ENCODE assay signal across 10 cellular contexts in the genomic region with DNA sequence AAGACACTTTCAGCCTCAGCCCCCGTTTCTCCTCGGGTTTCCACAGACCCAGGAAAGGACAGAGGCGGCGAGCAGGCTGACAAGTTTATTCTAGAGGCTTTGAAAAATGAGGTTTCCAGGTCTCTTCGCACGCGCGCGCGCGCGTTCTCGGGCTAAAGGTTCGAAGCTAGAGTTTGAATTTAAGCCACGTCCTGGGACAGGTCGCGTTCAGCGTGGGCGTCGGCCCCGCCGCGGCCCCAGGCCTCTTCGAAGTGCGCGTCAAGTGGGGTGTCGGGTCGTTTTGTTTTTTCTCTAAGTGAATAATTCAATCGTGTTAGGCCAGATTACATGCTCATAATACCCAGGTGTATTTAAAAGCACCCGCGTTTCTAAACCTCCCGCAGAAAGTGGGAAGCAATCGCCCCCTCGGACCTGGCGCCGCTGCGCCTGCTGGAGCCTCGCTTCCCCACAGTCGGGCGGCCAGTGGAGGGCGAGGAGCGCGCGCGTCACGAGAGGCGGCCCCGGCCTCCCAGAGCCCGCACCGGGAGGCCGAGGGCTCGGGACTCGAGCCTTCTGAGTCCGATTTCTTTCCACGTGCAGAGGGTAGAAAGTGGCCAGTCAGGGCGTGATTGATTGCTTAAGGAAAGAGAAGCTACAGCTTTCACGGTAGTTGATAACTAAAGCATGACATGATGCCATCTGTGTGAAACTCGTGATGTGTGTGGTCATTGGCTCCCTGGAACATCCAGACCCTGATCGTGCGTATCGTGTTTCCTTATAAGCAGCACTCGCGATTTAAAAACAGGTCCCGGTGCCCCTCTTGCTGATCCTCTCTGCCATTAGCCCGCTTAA. TPM values are rescaled to one million over a fixed set of nuclear protein-coding genes. Genes with fewer than 3 reads are reported as not detected.
A peak's percentile ranks its signal among the peaks of the same experiment; 100 is the strongest.
DNase-seq lines count a peak whose midpoint lies in the region; ATAC-seq and TF ChIP-seq lines count a peak whose summit lies in the region.
"Had no signal": no experiment of that assay in that cellular context is flagged by ENCODE, and none has a peak within 500 bp of the region (broad histone marks: within the 10 kb centered on the region; RNA-seq: fewer than 3 reads in every experiment).

No MANE protein-coding gene starts in this region.

- peak overlapping the region; percentile 78 for H2AFZ ChIP-seq in hepatocyte

- H3K27me3 ChIP-seq in DOHH2 (ENCODE audit: control insufficient read depth, low read length), result no peaks in the 10 kb centered on the region
- peaks cover 82% of the 10 kb centered on the region for H3K27me3 ChIP-seq in hepatocyte

- H4K20me1 ChIP-seq in DOHH2 (ENCODE audit: control insufficient read depth, insufficient read depth, low read depth, low read length) (no peaks in the 10 kb centered on the region), hepatocyte (ENCODE audit: insufficient read depth, poor library complexity, severe bottlenecking) (no peaks in the 10 kb centered on the region)

- H3K79me2 ChIP-seq in DOHH2 (ENCODE audit: control insufficient read depth, low read length) (no peaks in the 10 kb centered on the region), hepatocyte (no peaks in the 10 kb centered on the region)

- TF ChIP-seq CTCF in DOHH2 (IDR thresholded peaks at IDR 0.05; ENCODE audit: low read depth, low read length, poor library complexity, severe bottlenecking) (peak; percentile 1), hepatocyte (IDR thresholded peaks at IDR 0.05; ENCODE audit: poor library complexity) (no peak), retinal pigment epithelial cell (conservative IDR thresholded peaks at IDR 0.05; ENCODE audit: low read depth, low read length) (no peak)

- ATAC-seq in HG03457 (IDR thresholded peaks at IDR 0.05; ENCODE audit: unreplicated experiment), result no peak

- 10% methylated on average over 65 of the region's 65 CpGs for WGBS in hepatocyte (ENCODE audit: low lambda C conversion rate, missing lambda C conversion rate)

- no peaks in the 10 kb centered on the region; the same call in 1 of the 2 replicates for H3F3A ChIP-seq in DOHH2 (ENCODE audit: control insufficient read depth, insufficient read depth)

- H3K4me3 ChIP-seq in DOHH2 (ENCODE audit: low read length) (peak overlapping the region; percentile 32), hepatocyte (peak overlapping the region; percentile 44), retinal pigment epithelial cell (ENCODE audit: low read length) (peak overlapping the region; percentile 51)

- H3K4me2 ChIP-seq in DOHH2 (ENCODE audit: low read length), result peak overlapping the region; percentile 43
- H3K4me2 ChIP-seq in hepatocyte, result peak overlapping the region; percentile 97

- H3K36me3 ChIP-seq in DOHH2 (ENCODE audit: control insufficient read depth, low read length) (no peaks in the 10 kb centered on the region), hepatocyte (replicated peaks; ENCODE audit: insufficient read depth, low read depth) (no peaks in the 10 kb centered on the region)

- H3K9me3 ChIP-seq in DOHH2 (ENCODE audit: control insufficient read depth, insufficient read depth, low read length) (no peaks in the 10 kb centered on the region), hepatocyte (ENCODE audit: low read depth) (no peaks in the 10 kb centered on the region)

- H3K27ac ChIP-seq in DOHH2 (ENCODE audit: low read depth, low read length), result no peak overlapping the region
- peak overlapping the region; percentile 89 for H3K27ac ChIP-seq in angular gyrus (ENCODE audit: low read depth, low read length)
- H3K27ac ChIP-seq in hepatocyte, result no peak overlapping the region
- H3K27ac ChIP-seq: epithelial cell of prostate had no signal

- DNase-seq in hepatocyte (ENCODE audit: low spot score) (peak; percentile 32), retinal pigment epithelial cell (ENCODE audit: low read depth) (no peak), COLO829 (ENCODE audit: low spot score) (no peak), GOT3 (lab: John Stamatoyannopoulos, UW) (no peak), SHP77 treated with DMSO at 0.1 percent for 48 hours (lab: John Stamatoyannopoulos, UW) (no peak)
- DNase-seq: T-helper 1 cell had no signal

- no peaks in the 10 kb centered on the region for H3K9me2 ChIP-seq in DOHH2 (replicated peaks; ENCODE audit: control insufficient read depth, low read length)
- H3K9me2 ChIP-seq in hepatocyte (replicated peaks; ENCODE audit: insufficient read depth), result no peaks in the 10 kb centered on the region

- H3K4me1 ChIP-seq in DOHH2 (ENCODE audit: control insufficient read depth, low read length) (peaks cover 45% of the 10 kb centered on the region), hepatocyte (ENCODE audit: insufficient read depth) (peaks cover 11% of the 10 kb centered on the region)

RNA-seq across cellular contexts. Expression of gene SOX2, which starts 15.8 kb away (rescaled TPM):
- 2.4 and 3.5 TPM in 2 replicates for total RNA-seq in hepatocyte
- 2.0 and 2.2 TPM in 2 replicates for polyA plus RNA-seq in hepatocyte
